8 cellular contexts compared by ENCODE assay signal in the genomic region with DNA sequence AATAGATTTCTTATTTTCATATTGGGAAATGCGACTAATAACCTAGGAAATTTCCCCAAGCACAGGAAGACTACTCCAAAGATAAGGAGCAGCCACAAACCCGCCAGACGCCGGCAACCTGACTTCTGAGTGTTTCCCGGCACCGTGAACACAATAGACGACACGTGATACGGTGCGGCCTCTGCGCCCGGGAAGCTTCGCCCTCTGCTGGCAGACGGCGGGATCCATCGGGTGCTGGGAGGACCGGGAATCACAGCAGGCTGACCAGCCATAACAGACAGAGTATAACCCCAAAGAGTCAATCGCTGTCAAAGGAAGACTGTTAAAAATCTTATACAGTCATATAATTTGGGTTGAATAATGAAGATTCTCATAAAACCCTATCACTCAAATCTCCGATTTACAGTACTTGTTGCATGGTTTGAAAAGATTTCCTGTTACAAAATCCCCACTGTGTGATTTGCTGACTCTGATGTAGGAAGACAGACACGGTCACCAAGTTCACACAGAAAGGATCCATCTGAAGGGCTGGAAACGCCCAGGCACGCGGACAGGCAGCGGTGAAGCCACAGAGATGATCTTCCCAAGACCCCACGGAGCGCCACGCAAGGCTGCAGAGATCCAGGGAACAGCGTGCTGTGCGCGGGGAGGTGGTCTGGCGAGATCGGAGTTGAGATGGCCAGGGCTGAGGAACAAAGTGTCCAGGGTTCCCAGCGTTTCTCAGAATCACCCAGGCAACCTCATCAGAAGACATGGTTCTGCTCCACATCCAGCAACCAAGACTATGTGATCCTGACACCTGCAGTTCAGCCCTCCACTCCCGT.
DNase-seq lines count a peak whose midpoint lies in the region; ATAC-seq, FAIRE-seq and TF ChIP-seq lines count a peak whose summit lies in the region.

No MANE protein-coding gene starts in this region.

- no peak for TF ChIP-seq POLR2A in A549 (IDR thresholded peaks at IDR 0.05; ENCODE audit: low read length)

- H3K9me3 ChIP-seq in A549, result no peaks in the 10 kb centered on the region

- 36% methylated on average over 29 of the region's 34 CpGs for WGBS in A549 (ENCODE audit: missing lambda C conversion rate)

- POLR2A ChIA-PET in A549 (lab: Yijun Ruan, JAX) (interaction anchor here (1.4 kb wide), 1 partner anchor 131 kb away, joined by 3 read pairs; no protein-coding TSS in a partner anchor), WTC11 (lab: Charles Lee) (no interaction called here)

- H3K4me1 Mint-ChIP-seq in WTC11, result peaks cover 41% of the 10 kb centered on the region

- no peak for FAIRE-seq in A549 (lab: Jason Lieb, UNC)
- no peak for FAIRE-seq in bronchial epithelial cell (lab: Jason Lieb, UNC)
- FAIRE-seq in islet of Langerhans (lab: Jason Lieb, UNC), result peak; percentile 45

- H3K27ac ChIP-seq in A549, result peak overlapping the region; percentile 48 to 85

- H3K4me3 Mint-ChIP-seq in WTC11, result peak overlapping the region; percentile 26; the same call in 1 of the 2 replicates

- H3K9me3 Mint-ChIP-seq in WTC11, result no peaks in the 10 kb centered on the region

- H3K4me3 ChIP-seq in A549 (peak overlapping the region; percentile 18; the same call in 2 of the 3 replicates), bronchial epithelial cell (ENCODE audit: low read depth, low read length) (no peak overlapping the region)

- no peaks in the 10 kb centered on the region for H3K27me3 ChIP-seq in bronchial epithelial cell (ENCODE audit: control insufficient read depth, insufficient read depth, low read length)

- H3K27me3 Mint-ChIP-seq in WTC11 (ENCODE audit: low read depth), result no peaks in the 10 kb centered on the region

- H3K36me3 ChIP-seq in bronchial epithelial cell (ENCODE audit: control insufficient read depth, insufficient read depth, low read length), result peaks cover 3% of the 10 kb centered on the region

- ATAC-seq in A549, result peak; percentile 99 to 100
- ATAC-seq in GM18858 (IDR thresholded peaks at IDR 0.05; ENCODE audit: unreplicated experiment), result peak; percentile 97
- peak; percentile 99 for ATAC-seq in HG03066 (IDR thresholded peaks at IDR 0.05; ENCODE audit: low read depth, unreplicated experiment)
- ATAC-seq in WTC11, result peak; percentile 91

- peak overlapping the region; percentile 90 for H3K27ac Mint-ChIP-seq in WTC11

- H3K36me3 Mint-ChIP-seq in WTC11, result peaks cover 7% of the 10 kb centered on the region

- TF ChIP-seq CTCF in A549 (IDR thresholded peaks at IDR 0.05), result peak; percentile 95
- TF ChIP-seq CTCF in WTC11 (IDR thresholded peaks at IDR 0.05), result peak; percentile 82
- TF ChIP-seq CTCF in bronchial epithelial cell (IDR thresholded peaks at IDR 0.05; ENCODE audit: insufficient read depth, low read length, severe bottlenecking), result peak; percentile 91

- DNase-seq in A549 (ENCODE audit: low read depth in 1 of 2, low spot score in 1 of 2), result peak; percentile 82 to 93
- DNase-seq in NCI-H2107 (lab: John Stamatoyannopoulos, UW), result peak; percentile 86
- peak; percentile 90 for DNase-seq in WTC11 (ENCODE audit: low spot score)
- peak; percentile 59 for DNase-seq in bronchial epithelial cell (ENCODE audit: low read depth)
- DNase-seq in stimulated activated CD4-positive, alpha-beta T cell treated with anti-CD3 and anti-CD28 coated beads, Interleukin-12 subunit alpha, Interleukin-12 subunit beta, amount 100 ng/mL, for 48 hours (ENCODE audit: low read depth in 2 of 3, low spot score in 1 of 3), result peak; percentile 70 to 83 (median 79)

- no peak for TF ChIP-seq EP300 in A549 (IDR thresholded peaks at IDR 0.05)

- H3K4me1 ChIP-seq in A549, result peaks cover 4% of the 10 kb centered on the region; the same call in 1 of the 3 replicates

- H3K4me2 ChIP-seq in A549, result peak overlapping the region; percentile 64

- TF ChIP-seq RAD21 in A549 (conservative IDR thresholded peaks at IDR 0.05 in 1 of 2, IDR thresholded peaks at IDR 0.05 in 1 of 2), result peak; percentile 86 to 88

- CTCF ChIA-PET in A549 (lab: Yijun Ruan, JAX) (interaction anchor here (0.5 to 1.7 kb wide), 14 partner anchors 8 to 303 kb away, joined by 3 to 7 read pairs (median 4); no protein-coding TSS in a partner anchor), WTC11 (lab: Charles Lee) (interaction anchor here (0.9 to 1.7 kb wide), 6 partner anchors 17 to 134 kb away, joined by 3 to 6 read pairs (median 4); no protein-coding TSS in a partner anchor)

TF ChIP-seq in A549, 52 proteins besides CTCF, POLR2A, EP300 and RAD21 (continues in another document):
- 0 out of 2 replicates have a peak, but pooled peaks have one; percentile 20 for TF ChIP-seq BHLHE40 (IDR thresholded peaks at IDR 0.05; ENCODE audit: low read depth, low read length)
- TF ChIP-seq JUN (IDR thresholded peaks at IDR 0.05), result peak in 1 of 2 experiments; percentile 22; a peak in 1 of 5 replicates
- TF ChIP-seq ZNF302 (CRISPR knock-in tag; IDR thresholded peaks at IDR 0.05), result no peak
- TF ChIP-seq, protein P1, sequence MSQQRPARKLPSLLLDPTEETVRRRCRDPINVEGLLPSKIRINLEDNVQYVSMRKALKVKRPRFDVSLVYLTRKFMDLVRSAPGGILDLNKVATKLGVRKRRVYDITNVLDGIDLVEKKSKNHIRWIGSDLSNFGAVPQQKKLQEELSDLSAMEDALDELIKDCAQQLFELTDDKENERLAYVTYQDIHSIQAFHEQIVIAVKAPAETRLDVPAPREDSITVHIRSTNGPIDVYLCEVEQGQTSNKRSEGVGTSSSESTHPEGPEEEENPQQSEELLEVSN (IDR thresholded peaks at IDR 0.05; ENCODE audit: borderline replicate concordance, low read depth), result peak; percentile 55; the same call in 1 of the 2 replicates
- TF ChIP-seq MYC (IDR thresholded peaks at IDR 0.05; ENCODE audit: borderline replicate concordance, low read length), result peak; percentile 65; the same call in 1 of the 2 replicates
- TF ChIP-seq NPAS2 (CRISPR knock-in tag; IDR thresholded peaks at IDR 0.05; ENCODE audit: borderline replicate concordance), result no peak
- TF ChIP-seq FOSB (CRISPR knock-in tag; IDR thresholded peaks at IDR 0.05), result no peak
- no peak for TF ChIP-seq FOXS1 (CRISPR knock-in tag; IDR thresholded peaks at IDR 0.05)
- TF ChIP-seq CBX8 (IDR thresholded peaks at IDR 0.05), result no peak
- peak; percentile 91 for TF ChIP-seq SMC3 (IDR thresholded peaks at IDR 0.05)
- no peak for TF ChIP-seq PHF8 (IDR thresholded peaks at IDR 0.05; ENCODE audit: borderline replicate concordance, low read depth)
- TF ChIP-seq HOXB5 (CRISPR knock-in tag; IDR thresholded peaks at IDR 0.05), result no peak
- TF ChIP-seq, protein P2, sequence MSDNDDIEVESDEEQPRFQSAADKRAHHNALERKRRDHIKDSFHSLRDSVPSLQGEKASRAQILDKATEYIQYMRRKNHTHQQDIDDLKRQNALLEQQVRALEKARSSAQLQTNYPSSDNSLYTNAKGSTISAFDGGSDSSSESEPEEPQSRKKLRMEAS (IDR thresholded peaks at IDR 0.05), result peak; percentile 89
- TF ChIP-seq, protein P3, sequence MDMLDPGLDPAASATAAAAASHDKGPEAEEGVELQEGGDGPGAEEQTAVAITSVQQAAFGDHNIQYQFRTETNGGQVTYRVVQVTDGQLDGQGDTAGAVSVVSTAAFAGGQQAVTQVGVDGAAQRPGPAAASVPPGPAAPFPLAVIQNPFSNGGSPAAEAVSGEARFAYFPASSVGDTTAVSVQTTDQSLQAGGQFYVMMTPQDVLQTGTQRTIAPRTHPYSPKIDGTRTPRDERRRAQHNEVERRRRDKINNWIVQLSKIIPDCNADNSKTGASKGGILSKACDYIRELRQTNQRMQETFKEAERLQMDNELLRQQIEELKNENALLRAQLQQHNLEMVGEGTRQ (IDR thresholded peaks at IDR 0.05), result peak; percentile 88

TF ChIP-seq in WTC11, 78 proteins besides CTCF, POLR2A, EP300 and RAD21:
- TF ChIP-seq, protein P2 (CRISPR knock-in tag; IDR thresholded peaks at IDR 0.05), result peak; percentile 68; the same call in 1 of the 2 replicates
- TF ChIP-seq FOXK1 (CRISPR knock-in tag; IDR thresholded peaks at IDR 0.05), result peak; percentile 44; the same call in 1 of the 2 replicates
- TF ChIP-seq, protein P4, sequence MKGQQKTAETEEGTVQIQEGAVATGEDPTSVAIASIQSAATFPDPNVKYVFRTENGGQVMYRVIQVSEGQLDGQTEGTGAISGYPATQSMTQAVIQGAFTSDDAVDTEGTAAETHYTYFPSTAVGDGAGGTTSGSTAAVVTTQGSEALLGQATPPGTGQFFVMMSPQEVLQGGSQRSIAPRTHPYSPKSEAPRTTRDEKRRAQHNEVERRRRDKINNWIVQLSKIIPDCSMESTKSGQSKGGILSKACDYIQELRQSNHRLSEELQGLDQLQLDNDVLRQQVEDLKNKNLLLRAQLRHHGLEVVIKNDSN (CRISPR knock-in tag; IDR thresholded peaks at IDR 0.05), result peak; percentile 93
- peak; percentile 49 for TF ChIP-seq GABPB1 (CRISPR knock-in tag; IDR thresholded peaks at IDR 0.05)
- TF ChIP-seq ETV6 (CRISPR knock-in tag; IDR thresholded peaks at IDR 0.05), result no peak
- TF ChIP-seq, protein P3 (CRISPR knock-in tag; IDR thresholded peaks at IDR 0.05), result peak; percentile 92
- TF ChIP-seq, protein P5, sequence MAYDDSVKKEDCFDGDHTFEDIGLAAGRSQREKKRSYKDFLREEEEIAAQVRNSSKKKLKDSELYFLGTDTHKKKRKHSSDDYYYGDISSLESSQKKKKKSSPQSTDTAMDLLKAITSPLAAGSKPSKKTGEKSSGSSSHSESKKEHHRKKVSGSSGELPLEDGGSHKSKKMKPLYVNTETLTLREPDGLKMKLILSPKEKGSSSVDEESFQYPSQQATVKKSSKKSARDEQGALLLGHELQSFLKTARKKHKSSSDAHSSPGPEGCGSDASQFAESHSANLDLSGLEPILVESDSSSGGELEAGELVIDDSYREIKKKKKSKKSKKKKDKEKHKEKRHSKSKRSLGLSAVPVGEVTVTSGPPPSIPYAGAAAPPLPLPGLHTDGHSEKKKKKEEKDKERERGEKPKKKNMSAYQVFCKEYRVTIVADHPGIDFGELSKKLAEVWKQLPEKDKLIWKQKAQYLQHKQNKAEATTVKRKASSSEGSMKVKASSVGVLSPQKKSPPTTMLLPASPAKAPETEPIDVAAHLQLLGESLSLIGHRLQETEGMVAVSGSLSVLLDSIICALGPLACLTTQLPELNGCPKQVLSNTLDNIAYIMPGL (CRISPR knock-in tag; IDR thresholded peaks at IDR 0.05), result 0 out of 2 replicates have a peak, but pooled peaks have one; percentile 24
- TF ChIP-seq NFYB (CRISPR knock-in tag; conservative IDR thresholded peaks at IDR 0.05; ENCODE audit: low read depth), result no peak
- no peak for TF ChIP-seq ZNF121 (CRISPR knock-in tag; IDR thresholded peaks at IDR 0.05)
